Comparison of ENCODE assay signal across 8 cellular contexts in genomic region chr19:46661020-46661731, GRCh38. TPM values are rescaled to one million over a fixed set of nuclear protein-coding genes. Genes with fewer than 3 reads are reported as not detected.
DNase-seq lines count a peak whose midpoint lies in the region; ATAC-seq and TF ChIP-seq lines count a peak whose summit lies in the region.

A gene with protein sequence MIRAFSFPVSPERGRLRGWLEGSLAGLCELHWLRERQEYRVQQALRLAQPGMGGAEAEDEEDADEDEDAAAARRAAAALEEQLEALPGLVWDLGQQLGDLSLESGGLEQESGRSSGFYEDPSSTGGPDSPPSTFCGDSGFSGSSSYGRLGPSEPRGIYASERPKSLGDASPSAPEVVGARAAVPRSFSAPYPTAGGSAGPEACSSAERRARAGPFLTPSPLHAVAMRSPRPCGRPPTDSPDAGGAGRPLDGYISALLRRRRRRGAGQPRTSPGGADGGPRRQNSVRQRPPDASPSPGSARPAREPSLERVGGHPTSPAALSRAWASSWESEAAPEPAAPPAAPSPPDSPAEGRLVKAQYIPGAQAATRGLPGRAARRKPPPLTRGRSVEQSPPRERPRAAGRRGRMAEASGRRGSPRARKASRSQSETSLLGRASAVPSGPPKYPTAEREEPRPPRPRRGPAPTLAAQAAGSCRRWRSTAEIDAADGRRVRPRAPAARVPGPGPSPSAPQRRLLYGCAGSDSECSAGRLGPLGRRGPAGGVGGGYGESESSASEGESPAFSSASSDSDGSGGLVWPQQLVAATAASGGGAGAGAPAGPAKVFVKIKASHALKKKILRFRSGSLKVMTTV (minus strand): TSS chr19:46661182. CDS start chr19:46661064, 118 bp downstream.

- TF ChIP-seq POLR2A in upper lobe of left lung (IDR thresholded peaks at IDR 0.05), result no peak

- WGBS in upper lobe of left lung, 2 donors, result 0 to 1% methylated on average over 15 to 29 of the region's 61 CpGs

- peaks cover 4 to 9% of the 10 kb centered on the region in 2 donors for H3K36me3 ChIP-seq in ascending aorta
- H3K36me3 ChIP-seq in upper lobe of left lung, result no peaks in the 10 kb centered on the region

- ATAC-seq in HG02943 (IDR thresholded peaks at IDR 0.05; ENCODE audit: low read depth, unreplicated experiment), result peak; percentile 91
- peak; percentile 95 for ATAC-seq in left ventricle myocardium superior
- peak; percentile 97 to 99 for ATAC-seq in upper lobe of left lung (ENCODE audit: low FRiP score in 2 of 2)

- H3K4me1 ChIP-seq in ascending aorta (peaks cover 6 to 13% of the 10 kb centered on the region in 2 donors), upper lobe of left lung (peaks cover 20 to 29% (median 27%) of the 10 kb centered on the region in 4 donors)

- no peak for TF ChIP-seq EP300 in upper lobe of left lung (IDR thresholded peaks at IDR 0.05)

- in situ Hi-C loops in GM13977 (cut with MboI; ENCODE audit: low pct_unique_long_range_greater_than_20kb, low sequenced_read_pairs, unreplicated experiment), result loop anchor here (5.0 to 10.0 kb wide), 2 partner anchors 49 to 126 kb away; no protein-coding TSS in a partner anchor

- H3K27me3 ChIP-seq in ascending aorta (no peaks in the 10 kb centered on the region), upper lobe of left lung (peaks cover 0 to 20% (median 11%) of the 10 kb centered on the region in 4 donors)

- TF ChIP-seq CTCF in GM13977 (IDR thresholded peaks at IDR 0.05; ENCODE audit: extremely low read depth, insufficient read depth, missing control alignments) (no peak), ascending aorta (IDR thresholded peaks at IDR 0.05) (no peak), upper lobe of left lung (IDR thresholded peaks at IDR 0.05) (peak in 1 of 6 experiments; percentile 28)

- intact Hi-C loops in ascending aorta (cut with DNase I), result loop anchor here (1.0 kb wide), 2 partner anchors 60 to 596 kb away; partner anchors contain the start of gene CALM3
- intact Hi-C loops in left ventricle myocardium superior (cut with micrococcal nuclease), result no loop called here
- intact Hi-C loops in posterior vena cava (cut with DNase I), result loop anchor here (5.0 to 10.0 kb wide), 2 partner anchors 49 to 136 kb away; no protein-coding TSS in a partner anchor

- peak within 1 kb of the TSS; percentile 70 to 96 for H3K4me3 ChIP-seq in ascending aorta
- H3K4me3 ChIP-seq in upper lobe of left lung, result peak within 1 kb of the TSS; percentile 39 to 61 (median 51)

- peak; percentile 100 for DNase-seq in GM13977 (ENCODE audit: low spot score)
- peak; percentile 99 to 100 for DNase-seq in NCI-H187 (lab: John Stamatoyannopoulos, UW)
- DNase-seq in T-helper 2 cell, result peak; percentile 100
- peak; percentile 100 for DNase-seq in ascending aorta (ENCODE audit: low spot score in 2 of 2)
- DNase-seq in left ventricle myocardium superior, result peak; percentile 100
- peak; percentile 100 for DNase-seq in posterior vena cava (ENCODE audit: low spot score)
- peak; percentile 99 to 100 for DNase-seq in upper lobe of left lung

- H3K9me3 ChIP-seq in ascending aorta (no peaks in the 10 kb centered on the region), upper lobe of left lung (no peaks in the 10 kb centered on the region)

- peak within 1 kb of the TSS; percentile 87 to 96 for H3K27ac ChIP-seq in ascending aorta
- H3K27ac ChIP-seq in upper lobe of left lung, result peak within 1 kb of the TSS; percentile 53 to 83 (median 78)

RNA-seq across cellular contexts. Expression of the gene that starts here (rescaled TPM):
- total RNA-seq in ascending aorta (104 TPM), left ventricle myocardium superior (14.1 TPM), posterior vena cava (100 to 1,000 TPM in 1 of 2 donors, 10 to 100 TPM in 1; 72.0 to 122 TPM), upper lobe of left lung (10 to 100 TPM in 2 of 6 donors, 1 to 10 TPM in 4; 1.8 to 12.0 (median 4.0) TPM)

Comparison
In these comparisons a context has a peak if more than half of its experiments do, and no peak if none do; other contexts are left out.
1. Peak in every context shown above with its lines: DNase-seq, ATAC-seq, H3K4me3 ChIP-seq and H3K27ac ChIP-seq.